In the genomic region with DNA sequence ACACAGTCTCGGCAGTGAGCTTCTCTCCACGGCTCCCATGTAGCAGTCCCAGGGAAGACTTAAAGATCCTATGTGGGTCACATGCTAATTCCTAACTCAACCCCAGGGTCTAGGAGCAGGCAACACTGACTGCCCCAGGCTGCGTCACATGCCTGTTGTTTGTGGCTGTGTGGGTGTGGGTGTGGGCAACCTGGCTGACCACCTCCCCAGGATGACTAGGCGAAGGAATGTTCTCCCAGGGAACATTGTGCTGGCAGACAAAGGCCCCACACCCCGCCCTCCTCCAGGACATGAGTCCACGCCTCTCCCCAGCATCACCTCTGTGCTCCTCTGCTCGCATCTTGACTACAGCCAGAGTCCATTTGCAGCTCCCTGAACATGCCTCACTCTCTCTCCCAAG, we compare ENCODE assay signal across 21 cellular contexts. TPM values are rescaled to one million over a fixed set of nuclear protein-coding genes. Genes with fewer than 3 reads are reported as not detected.
A peak's percentile ranks its signal among the peaks of the same experiment; 100 is the strongest.
DNase-seq lines count a peak whose midpoint lies in the region; ATAC-seq and TF ChIP-seq lines count a peak whose summit lies in the region.
"Had no signal": no experiment of that assay in that cellular context is flagged by ENCODE, and none has a peak within 500 bp of the region (broad histone marks: within the 10 kb centered on the region; RNA-seq: fewer than 3 reads in every experiment).

No MANE protein-coding gene starts in this region.

- H3K27ac ChIP-seq in HEK293 (ENCODE audit: extremely low read depth, low read depth, low read length) (no peak overlapping the region), heart left ventricle (no peak overlapping the region)
- H3K27ac ChIP-seq: adrenal gland, gastroesophageal sphincter, psoas muscle, upper lobe of right lung had no signal

- ATAC-seq in heart left ventricle, result no peak
- no peak for ATAC-seq in naive thymus-derived CD8-positive, alpha-beta T cell
- no peak for ATAC-seq in HG03108 (IDR thresholded peaks at IDR 0.05; ENCODE audit: unreplicated experiment)
- ATAC-seq: gastroesophageal sphincter, psoas muscle, upper lobe of right lung, WTC11 had no signal

- H3K4me3 Mint-ChIP-seq in naive thymus-derived CD8-positive, alpha-beta T cell, result no peak overlapping the region
- H3K4me3 Mint-ChIP-seq: T-helper 2 cell treated with Interferon-gamma antibody and Interleukin-4, amounts not matched to agents 5 μg/mL and 100 μg/mL, for 36 hours; WTC11 had no signal

- H3K36me3 ChIP-seq in HEK293 (ENCODE audit: control insufficient read depth in 2 of 2, insufficient read depth in 1 of 2, low read length in 2 of 2) (no peaks in the 10 kb centered on the region), heart left ventricle (peaks cover 0 to 12% (median 0%) of the 10 kb centered on the region in 9 donors)
- H3K36me3 ChIP-seq: adrenal gland, HAP-1 had no signal

- intact Hi-C loops in heart left ventricle (cut with DNase I), result no loop called here

- H3K27ac Mint-ChIP-seq in naive thymus-derived CD8-positive, alpha-beta T cell, result peak overlapping the region in 3 of 10 donors; percentile 34 to 83 (median 47)
- H3K27ac Mint-ChIP-seq: T-helper 2 cell treated with Interferon-gamma antibody and Interleukin-4, amounts not matched to agents 5 μg/mL and 100 μg/mL, for 36 hours had no signal

- H3K4me1 Mint-ChIP-seq in naive thymus-derived CD8-positive, alpha-beta T cell, result peaks cover 10 to 29% (median 15%) of the 10 kb centered on the region in 4 donors

- no peaks in the 10 kb centered on the region for H3K27me3 ChIP-seq in heart left ventricle
- H3K27me3 ChIP-seq: adrenal gland, gastroesophageal sphincter, upper lobe of right lung had no signal

- H3K4me3 ChIP-seq in HEK293 (ENCODE audit: low read depth, low read length) (no peak overlapping the region), fibroblast of mammary gland (ENCODE audit: control insufficient read depth, low read depth, low read length) (no peak overlapping the region), retinal pigment epithelial cell (ENCODE audit: low read length) (no peak overlapping the region), heart left ventricle (no peak overlapping the region)
- H3K4me3 ChIP-seq: adrenal gland, gastroesophageal sphincter, HAP-1, psoas muscle, upper lobe of right lung had no signal

- H3K36me3 Mint-ChIP-seq in naive thymus-derived CD8-positive, alpha-beta T cell, result peaks cover 0 to 10% (median 0%) of the 10 kb centered on the region in 3 donors
- H3K36me3 Mint-ChIP-seq: WTC11 had no signal

- no peak for TF ChIP-seq POLR2A in heart left ventricle (IDR thresholded peaks at IDR 0.05)

- CTCF ChIA-PET in HEK293 (lab: Yijun Ruan, JAX), result interaction anchor here (0.6 to 1.5 kb wide), 3 partner anchors 8 to 347 kb away, joined by 3 to 4 read pairs (median 4); no protein-coding TSS in a partner anchor

- TF ChIP-seq CTCF in HEK293 (tag by site-specific recombination; IDR thresholded peaks at IDR 0.05) (no peak), fibroblast of mammary gland (conservative IDR thresholded peaks at IDR 0.05; ENCODE audit: control insufficient read depth, insufficient read depth, low read depth, low read length) (no peak), retinal pigment epithelial cell (conservative IDR thresholded peaks at IDR 0.05; ENCODE audit: low read depth, low read length) (no peak), heart left ventricle (IDR thresholded peaks at IDR 0.05) (no peak)

- no peaks in the 10 kb centered on the region for H3K9me3 Mint-ChIP-seq in naive thymus-derived CD8-positive, alpha-beta T cell
- H3K9me3 Mint-ChIP-seq: T-helper 2 cell treated with Interferon-gamma antibody and Interleukin-4, amounts not matched to agents 5 μg/mL and 100 μg/mL, for 36 hours; WTC11 had no signal

- POLR2A ChIA-PET in HEK293 (lab: Yijun Ruan, JAX), result no interaction called here
- POLR2A ChIA-PET in naive thymus-derived CD8-positive, alpha-beta T cell (lab: Charles Lee), result no interaction called here

- DNase-seq in SW480 (ENCODE audit: low spot score), result peak; percentile 72
- DNase-seq in fibroblast of mammary gland (ENCODE audit: low read depth), result peak; percentile 33
- DNase-seq in retinal pigment epithelial cell (ENCODE audit: low read depth), result peak; percentile 29
- DNase-seq in heart left ventricle, result no peak
- no peak for DNase-seq in naive thymus-derived CD8-positive, alpha-beta T cell
- DNase-seq in AG20443 (ENCODE audit: low spot score), result no peak
- DNase-seq: activated CD4-positive, alpha-beta T cell treated with anti-CD3 and anti-CD28 coated beads, Interleukin-2, amount 50 U/mL, for 48 hours; activated effector memory CD4-positive, alpha-beta T cell treated with Interleukin-2 at 50 U/mL for 16 hours; adrenal gland; AML-193; DMS79; IMR-90; NCI-H1436 treated with DMSO at 0.1 percent for 48 hours; psoas muscle; upper lobe of right lung had no signal

- no peaks in the 10 kb centered on the region for H3K4me1 ChIP-seq in HEK293 (ENCODE audit: control insufficient read depth, insufficient read depth, low read length)
- peaks cover 0 to 9% (median 0%) of the 10 kb centered on the region in 12 donors for H3K4me1 ChIP-seq in heart left ventricle
- H3K4me1 ChIP-seq: adrenal gland, gastroesophageal sphincter had no signal

- WGBS in heart left ventricle, 4 donors, result 97 to 98% (median 97%) methylated on average over 7 of the region's 7 CpGs

- no peaks in the 10 kb centered on the region for H3K27me3 Mint-ChIP-seq in naive thymus-derived CD8-positive, alpha-beta T cell

- H3K9me3 ChIP-seq in HEK293 (ENCODE audit: control insufficient read depth, insufficient read depth, low read depth, low read length) (no peaks in the 10 kb centered on the region), heart left ventricle (no peaks in the 10 kb centered on the region)
- H3K9me3 ChIP-seq: adrenal gland, gastroesophageal sphincter, HAP-1, psoas muscle, upper lobe of right lung had no signal

TF ChIP-seq in HEK293, 187 proteins besides CTCF, POLR2A, EP300 and RAD21:
- TF ChIP-seq ZBTB21 (tag by site-specific recombination; IDR thresholded peaks at IDR 0.05), result no peak
- TF ChIP-seq ZNF837 (tag by site-specific recombination; IDR thresholded peaks at IDR 0.05), result no peak
- TF ChIP-seq ZNF530 (tag by site-specific recombination; IDR thresholded peaks at IDR 0.05; ENCODE audit: low read depth), result no peak
- peak; percentile 74 for TF ChIP-seq ZFHX2 (tag by site-specific recombination; conservative IDR thresholded peaks at IDR 0.05)
- no peak for TF ChIP-seq INSM2 (tag by site-specific recombination; IDR thresholded peaks at IDR 0.05)
- TF ChIP-seq, protein P1, sequence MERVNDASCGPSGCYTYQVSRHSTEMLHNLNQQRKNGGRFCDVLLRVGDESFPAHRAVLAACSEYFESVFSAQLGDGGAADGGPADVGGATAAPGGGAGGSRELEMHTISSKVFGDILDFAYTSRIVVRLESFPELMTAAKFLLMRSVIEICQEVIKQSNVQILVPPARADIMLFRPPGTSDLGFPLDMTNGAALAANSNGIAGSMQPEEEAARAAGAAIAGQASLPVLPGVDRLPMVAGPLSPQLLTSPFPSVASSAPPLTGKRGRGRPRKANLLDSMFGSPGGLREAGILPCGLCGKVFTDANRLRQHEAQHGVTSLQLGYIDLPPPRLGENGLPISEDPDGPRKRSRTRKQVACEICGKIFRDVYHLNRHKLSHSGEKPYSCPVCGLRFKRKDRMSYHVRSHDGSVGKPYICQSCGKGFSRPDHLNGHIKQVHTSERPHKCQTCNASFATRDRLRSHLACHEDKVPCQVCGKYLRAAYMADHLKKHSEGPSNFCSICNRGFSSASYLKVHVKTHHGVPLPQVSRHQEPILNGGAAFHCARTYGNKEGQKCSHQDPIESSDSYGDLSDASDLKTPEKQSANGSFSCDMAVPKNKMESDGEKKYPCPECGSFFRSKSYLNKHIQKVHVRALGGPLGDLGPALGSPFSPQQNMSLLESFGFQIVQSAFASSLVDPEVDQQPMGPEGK (tag by site-specific recombination; IDR thresholded peaks at IDR 0.05), result no peak
- TF ChIP-seq GLI4 (tag by site-specific recombination; IDR thresholded peaks at IDR 0.05), result no peak
- no peak for TF ChIP-seq ZNF558 (tag by site-specific recombination; IDR thresholded peaks at IDR 0.05)
- TF ChIP-seq ZNF791 (tag by site-specific recombination; IDR thresholded peaks at IDR 0.05), result no peak
- peak; percentile 68 for TF ChIP-seq EGR2 (tag by site-specific recombination; IDR thresholded peaks at IDR 0.05; ENCODE audit: low read depth)
- TF ChIP-seq ZFP37 (tag by site-specific recombination; IDR thresholded peaks at IDR 0.05), result no peak
- TF ChIP-seq HOXC10 (CRISPR knock-in tag; IDR thresholded peaks at IDR 0.05), result no peak
TF ChIP-seq in HEK293: peak in this region for 2.

RNA-seq across cellular contexts. Expression of gene SLC29A3, which starts 30.3 kb away (rescaled TPM):
- 1 to 10 TPM in 8 of 9 donors, under 1 TPM in 1; 0.76 to 6.2 (median 1.8) TPM for total RNA-seq in heart left ventricle
- polyA plus RNA-seq in heart left ventricle, result 1 to 10 TPM; 1.2 TPM
- total RNA-seq in naive thymus-derived CD8-positive, alpha-beta T cell, result 10 to 100 TPM in 1 of 2 experiments, 1 to 10 TPM in 1; 8.6 to 10.4 TPM
- 1 to 10 TPM; 3.7 to 8.2 (median 4.6) TPM for polyA plus RNA-seq in naive thymus-derived CD8-positive, alpha-beta T cell

RNA-seq across cellular contexts. Expression of gene CDH23, which starts 47.3 kb away (rescaled TPM):
- total RNA-seq in heart left ventricle, result 1 to 10 TPM; 1.2 to 8.6 (median 4.5) TPM
- 1 to 10 TPM; 1.9 to 3.3 TPM for polyA plus RNA-seq in heart left ventricle
- total RNA-seq in naive thymus-derived CD8-positive, alpha-beta T cell, result 10 to 100 TPM in 1 of 2 experiments, 1 to 10 TPM in 1; 9.6 to 10.2 TPM
- 1 to 10 TPM in 2 of 3 donors, under 1 TPM in 1; 0.82 to 3.8 (median 3.2) TPM for polyA plus RNA-seq in naive thymus-derived CD8-positive, alpha-beta T cell

Comparison
In these comparisons a context has a peak if more than half of its experiments do, and no peak if none do; other contexts are left out.
1. DNase-seq: peak in SW480 (single experiment), fibroblast of mammary gland (single experiment) and retinal pigment epithelial cell (single experiment); none in heart left ventricle (0 of 5), naive thymus-derived CD8-positive, alpha-beta T cell (0 of 10) and AG20443 (single experiment).